ENCODE assay signal across 8 cellular contexts in genomic region chr3:50189274-50189673, GRCh38. TPM values are rescaled to one million over a fixed set of nuclear protein-coding genes. Genes with fewer than 3 reads are reported as not detected.
A peak's percentile ranks its signal among the peaks of the same experiment; 100 is the strongest.
DNase-seq lines count a peak whose midpoint lies in the region; ATAC-seq and TF ChIP-seq lines count a peak whose summit lies in the region.

No MANE protein-coding gene starts in this region.

- no peaks in the 10 kb centered on the region for H3K4me1 ChIP-seq in SJCRH30

- no peaks in the 10 kb centered on the region for H3K9me3 Mint-ChIP-seq in stimulated activated naive B cell treated with anti-CD40 and anti-IgM and Interleukin-4, amounts not matched to agents 10 μg/mL and 1 μg/mL and 100 μg/mL, for 72 hours
- no peaks in the 10 kb centered on the region for H3K9me3 Mint-ChIP-seq in natural killer cell

- DNase-seq in GM03348 (ENCODE audit: low spot score) (peak; percentile 93), LHCN-M2 (ENCODE audit: low read depth) (peak; percentile 73), SJCRH30 (peak; percentile 73 to 85), caudate nucleus (lab: John Stamatoyannopoulos, UW) (peak in 52 of 61 donors; percentile 7 to 89 (median 50)), left kidney (ENCODE audit: low read depth, low spot score) (peak; percentile 94), natural killer cell (no peak)
- no peak for DNase-seq in stimulated activated naive B cell treated with anti-CD40 and anti-IgM and Interleukin-4, amounts not matched to agents 10 μg/mL and 1 μg/mL and 100 μg/mL, for 72 hours

- no peaks in the 10 kb centered on the region for H3K9me3 ChIP-seq in SJCRH30 (replicated peaks)

- peaks cover 8 to 13% of the 10 kb centered on the region in 2 donors for H3K4me1 Mint-ChIP-seq in stimulated activated naive B cell treated with anti-CD40 and anti-IgM and Interleukin-4, amounts not matched to agents 10 μg/mL and 1 μg/mL and 100 μg/mL, for 72 hours
- peaks cover 0 to under 1% of the 10 kb centered on the region in 2 donors for H3K4me1 Mint-ChIP-seq in natural killer cell

- H3K27me3 ChIP-seq in SJCRH30 = no peaks in the 10 kb centered on the region

- H3K4me3 Mint-ChIP-seq in stimulated activated naive B cell treated with anti-CD40 and anti-IgM and Interleukin-4, amounts not matched to agents 10 μg/mL and 1 μg/mL and 100 μg/mL, for 72 hours = no peak overlapping the region
- H3K4me3 Mint-ChIP-seq in natural killer cell = no peak overlapping the region

- H3K27ac ChIP-seq in SJCRH30 (no peak overlapping the region), caudate nucleus (ENCODE audit: low read depth, low read length) (no peak overlapping the region)

- ATAC-seq in stimulated activated naive B cell treated with anti-CD40 and anti-IgM and Interleukin-4, amounts not matched to agents 10 μg/mL and 1 μg/mL and 100 μg/mL, for 72 hours (replicated peaks) = peak; percentile 78 to 79
- ATAC-seq in natural killer cell = no peak
- no peak for ATAC-seq in HG03095 (IDR thresholded peaks at IDR 0.05; ENCODE audit: unreplicated experiment)

- H3K4me3 ChIP-seq in SJCRH30 = no peak overlapping the region

- H3K36me3 Mint-ChIP-seq in stimulated activated naive B cell treated with anti-CD40 and anti-IgM and Interleukin-4, amounts not matched to agents 10 μg/mL and 1 μg/mL and 100 μg/mL, for 72 hours = no peaks in the 10 kb centered on the region
- H3K36me3 Mint-ChIP-seq in natural killer cell = no peaks in the 10 kb centered on the region

- H3K27me3 Mint-ChIP-seq in stimulated activated naive B cell treated with anti-CD40 and anti-IgM and Interleukin-4, amounts not matched to agents 10 μg/mL and 1 μg/mL and 100 μg/mL, for 72 hours = peaks cover 0 to 17% of the 10 kb centered on the region in 2 donors
- peaks cover 0 to under 1% of the 10 kb centered on the region in 2 donors for H3K27me3 Mint-ChIP-seq in natural killer cell (ENCODE audit: low read depth in 2 of 2)

- TF ChIP-seq CTCF in natural killer cell (IDR thresholded peaks at IDR 0.05) = no peak

- intact Hi-C loops in natural killer cell (cut with micrococcal nuclease) = no loop called here

- H3K36me3 ChIP-seq in SJCRH30 = no peaks in the 10 kb centered on the region

- no peak overlapping the region for H3K27ac Mint-ChIP-seq in stimulated activated naive B cell treated with anti-CD40 and anti-IgM and Interleukin-4, amounts not matched to agents 10 μg/mL and 1 μg/mL and 100 μg/mL, for 72 hours
- H3K27ac Mint-ChIP-seq in natural killer cell = no peak overlapping the region

RNA-seq across cellular contexts. Expression of gene GNAT1, which starts 2.1 kb away (rescaled TPM):
- total RNA-seq in LHCN-M2 (2014; rRNA removed) = not detected in 2 replicates
- polyA plus RNA-seq in LHCN-M2 (2012) = not detected
- 0.14 TPM in 1 of 2 replicates, not detected in the other for total RNA-seq in SJCRH30 (2014; rRNA removed; shearing (Covaris generic))
- not detected for total RNA-seq in natural killer cell

RNA-seq across cellular contexts. Expression of gene SLC38A3, which starts 15.8 kb away (rescaled TPM):
- 1.1 TPM in 1 of 2 replicates, not detected in the other for total RNA-seq in LHCN-M2 (2014; rRNA removed)
- 0.02 TPM for polyA plus RNA-seq in LHCN-M2 (2012)
- total RNA-seq in SJCRH30 (2014; rRNA removed; shearing (Covaris generic)) = 1.4 and 2.9 TPM in 2 replicates
- total RNA-seq in natural killer cell = under 1 TPM in 1 of 3 donors, not detected in 2; 0.82 TPM

RNA-seq across cellular contexts. Expression of gene SEMA3F, which starts 34.1 kb away (rescaled TPM):
- total RNA-seq in LHCN-M2 (2014; rRNA removed) (0.17 and 0.83 TPM in 2 replicates), natural killer cell (1 to 10 TPM in 1 of 3 donors, under 1 TPM in 2; 0.16 to 1.1 (median 0.78) TPM)
- 0.55 TPM for polyA plus RNA-seq in LHCN-M2 (2012)
- 9.3 and 11.3 TPM in 2 replicates for total RNA-seq in SJCRH30 (2014; rRNA removed; shearing (Covaris generic))

RNA-seq across cellular contexts. Expression of gene GNAI2, which starts 46.7 kb away (rescaled TPM):
- total RNA-seq in LHCN-M2 (2014; rRNA removed) (297 and 323 TPM in 2 replicates), natural killer cell (100 to 1,000 TPM; 428 to 467 (median 447) TPM)
- polyA plus RNA-seq in LHCN-M2 (2012) = 515 TPM
- 63.8 and 64.7 TPM in 2 replicates for total RNA-seq in SJCRH30 (2014; rRNA removed; shearing (Covaris generic))

Comparison
In these comparisons a context has a peak if more than half of its experiments do, and no peak if none do; other contexts are left out.
1. DNase-seq: peak in GM03348 (single experiment), LHCN-M2 (single experiment), SJCRH30 (2 of 2), caudate nucleus (52 of 61) and left kidney (single experiment); none in stimulated activated naive B cell treated with anti-CD40 and anti-IgM and Interleukin-4, amounts not matched to agents 10 μg/mL and 1 μg/mL and 100 μg/mL, for 72 hours (single experiment) and natural killer cell (single experiment).
2. ATAC-seq: peak in stimulated activated naive B cell treated with anti-CD40 and anti-IgM and Interleukin-4, amounts not matched to agents 10 μg/mL and 1 μg/mL and 100 μg/mL, for 72 hours (2 of 2); none in natural killer cell (0 of 3) and HG03095 (single experiment).